ENCODE assay signal across 8 cellular contexts in the genomic region with DNA sequence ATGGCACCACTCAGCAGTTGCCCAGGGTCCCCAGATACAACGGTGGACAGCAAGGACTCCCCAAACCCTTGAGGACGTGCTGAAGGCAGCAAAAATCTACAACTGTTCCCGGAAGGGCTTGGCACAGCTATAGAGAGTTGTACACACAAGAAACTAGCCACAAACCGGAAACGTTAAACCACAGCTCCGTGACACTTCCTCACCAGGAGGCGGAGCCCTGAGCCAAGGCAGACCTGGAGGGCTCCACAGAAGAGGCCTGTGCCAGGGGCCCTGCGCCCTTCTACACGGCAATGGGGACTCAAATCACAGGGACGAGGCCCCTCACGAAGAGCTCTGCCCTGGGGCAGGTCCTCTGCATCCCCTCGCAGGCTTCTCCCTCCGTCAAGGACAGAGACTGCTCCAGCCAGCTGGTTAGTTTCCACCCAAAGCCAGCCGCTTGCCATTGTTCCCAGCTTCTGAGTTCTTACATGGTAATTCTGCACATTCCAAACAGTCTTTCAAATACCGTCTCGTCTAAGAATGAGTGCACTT.
A peak's percentile ranks its signal among the peaks of the same experiment; 100 is the strongest.
DNase-seq lines count a peak whose midpoint lies in the region; ATAC-seq and TF ChIP-seq lines count a peak whose summit lies in the region.

No MANE protein-coding gene starts in this region.

- no peak overlapping the region for H2AFZ ChIP-seq in mesenchymal stem cell (ENCODE audit: low read depth, low read length)

- peak overlapping the region; percentile 60 for H2BK15ac ChIP-seq in mesenchymal stem cell (ENCODE audit: low read depth, poor library complexity, severe bottlenecking)

- peak overlapping the region; percentile 47 to 57 for H3K4ac ChIP-seq in mesenchymal stem cell (ENCODE audit: low read depth in 1 of 2, low read length in 2 of 2)

- no peaks in the 10 kb centered on the region for H3K9me3 ChIP-seq in mesenchymal stem cell (ENCODE audit: control insufficient read depth, low read length)

- H3K36me3 ChIP-seq in mesenchymal stem cell (ENCODE audit: control insufficient read depth in 1 of 2, insufficient read depth in 2 of 2, low read depth in 1 of 2, low read length in 2 of 2) = no peaks in the 10 kb centered on the region

- ATAC-seq in GM21447 (IDR thresholded peaks at IDR 0.05; ENCODE audit: unreplicated experiment) (peak; percentile 89), activated B cell treated with CpG ODN at 0.5 μM for 24 hours (ENCODE audit: low read depth) (peak; percentile 96)

- peak overlapping the region; percentile 77 for H4K8ac ChIP-seq in mesenchymal stem cell (ENCODE audit: low read length)

- H3K4me1 Mint-ChIP-seq in CD14-positive monocyte (peaks cover 89% of the 10 kb centered on the region), IgD-negative memory B cell (peaks cover 35 to 44% (median 42%) of the 10 kb centered on the region in 3 donors), activated B cell treated with CpG ODN at 0.5 μM for 24 hours (peaks cover 59% of the 10 kb centered on the region)

- POLR2A ChIA-PET in activated B cell treated with CpG ODN at 0.5 μM for 24 hours (lab: Charles Lee) = interaction anchor here (0.8 to 2.1 kb wide), 10 partner anchors 26 to 759 kb away, joined by 3 to 14 read pairs (median 4); partner anchors contain the start of gene HDAC4

- no peak overlapping the region for H3K4me3 ChIP-seq in mesenchymal stem cell (ENCODE audit: insufficient read depth in 1 of 2, low read depth in 1 of 2, low read length in 2 of 2)

- H3K14ac ChIP-seq in mesenchymal stem cell (ENCODE audit: low read length in 2 of 2) = peak overlapping the region in 1 of 2 experiments; percentile 69

- H3K36me3 Mint-ChIP-seq in CD14-positive monocyte = peaks cover 35 to 37% of the 10 kb centered on the region in 2 donors
- peaks cover 4% of the 10 kb centered on the region for H3K36me3 Mint-ChIP-seq in IgD-negative memory B cell
- H3K36me3 Mint-ChIP-seq in activated B cell treated with CpG ODN at 0.5 μM for 24 hours (ENCODE audit: low read depth) = no peaks in the 10 kb centered on the region

- H3K27ac ChIP-seq in caudate nucleus (ENCODE audit: low read depth, low read length) = peak overlapping the region; percentile 20
- peak overlapping the region; percentile 35 for H3K27ac ChIP-seq in mesenchymal stem cell (ENCODE audit: low read length, poor library complexity, severe bottlenecking)

- H2BK12ac ChIP-seq in mesenchymal stem cell (ENCODE audit: low read length in 2 of 2) = peak overlapping the region in 1 of 2 experiments; percentile 79

- peak overlapping the region; percentile 92 to 96 for H3K4me3 Mint-ChIP-seq in CD14-positive monocyte
- peak overlapping the region; percentile 26 to 93 (median 85) for H3K4me3 Mint-ChIP-seq in IgD-negative memory B cell
- peak overlapping the region; percentile 73 for H3K4me3 Mint-ChIP-seq in activated B cell treated with CpG ODN at 0.5 μM for 24 hours

- no peak overlapping the region for H3K4me2 ChIP-seq in mesenchymal stem cell (ENCODE audit: low read length, poor library complexity, severe bottlenecking)

- CTCF ChIA-PET in activated B cell treated with CpG ODN at 0.5 μM for 24 hours (lab: Charles Lee) = interaction anchor here (0.6 to 2.9 kb wide), 18 partner anchors 9 to 725 kb away, joined by 3 to 25 read pairs (median 3); no protein-coding TSS in a partner anchor

- intact Hi-C loops in CD14-positive monocyte (cut with micrococcal nuclease) = loop anchor here (2.0 to 5.0 kb wide), 3 partner anchors 15 to 45 kb away; no protein-coding TSS in a partner anchor
- intact Hi-C loops in activated B cell treated with CpG ODN at 0.5 μM for 24 hours (cut with micrococcal nuclease) = loop anchor here (1.0 to 5.0 kb wide), 7 partner anchors 8 to 615 kb away; no protein-coding TSS in a partner anchor

- peak overlapping the region; percentile 2 for H2BK120ac ChIP-seq in mesenchymal stem cell (ENCODE audit: low read depth, low read length)

- peaks cover 0 to 5% (median 3%) of the 10 kb centered on the region in 3 donors for H3K27me3 Mint-ChIP-seq in CD14-positive monocyte (ENCODE audit: low read depth in 3 of 3)
- H3K27me3 Mint-ChIP-seq in IgD-negative memory B cell = peaks cover 66% of the 10 kb centered on the region
- peaks cover 55% of the 10 kb centered on the region for H3K27me3 Mint-ChIP-seq in activated B cell treated with CpG ODN at 0.5 μM for 24 hours

- peaks cover 41% of the 10 kb centered on the region for H3K4me1 ChIP-seq in mesenchymal stem cell (ENCODE audit: control insufficient read depth, insufficient read depth, low read depth, low read length)

- H3K9me3 Mint-ChIP-seq in CD14-positive monocyte = peaks cover 0 to 1% (median 0%) of the 10 kb centered on the region in 7 donors
- H3K9me3 Mint-ChIP-seq in IgD-negative memory B cell = no peaks in the 10 kb centered on the region
- no peaks in the 10 kb centered on the region for H3K9me3 Mint-ChIP-seq in activated B cell treated with CpG ODN at 0.5 μM for 24 hours

- no peak overlapping the region for H2AK5ac ChIP-seq in mesenchymal stem cell (ENCODE audit: low read length, severe bottlenecking)

- no peak overlapping the region for H3K9ac ChIP-seq in mesenchymal stem cell (ENCODE audit: low read length)

- H3K23ac ChIP-seq in mesenchymal stem cell (ENCODE audit: low read length in 2 of 2) = no peak overlapping the region

- DNase-seq in CD14-positive monocyte (ENCODE audit: low spot score) (peak; percentile 92), activated B cell treated with CpG ODN at 0.5 μM for 24 hours (peak; percentile 75), caudate nucleus (lab: John Stamatoyannopoulos, UW) (peak in 3 of 61 donors; percentile 20 to 45 (median 43)), mesenchymal stem cell (peak; percentile 67), DMS53 (lab: John Stamatoyannopoulos, UW) (no peak)
- peak; percentile 82 for DNase-seq in stimulated activated CD8-positive, alpha-beta memory T cell treated with anti-CD3 and anti-CD28 coated beads, Interleukin-4, amount 100 ng/mL, for 24 hours (ENCODE audit: low read depth)

- H4K91ac ChIP-seq in mesenchymal stem cell (ENCODE audit: low read length) = no peak overlapping the region

- peak overlapping the region; percentile 97 to 100 (median 99) for H3K27ac Mint-ChIP-seq in CD14-positive monocyte
- peak overlapping the region; percentile 23 to 92 (median 89) for H3K27ac Mint-ChIP-seq in IgD-negative memory B cell
- peak overlapping the region; percentile 44 for H3K27ac Mint-ChIP-seq in activated B cell treated with CpG ODN at 0.5 μM for 24 hours

- peak; percentile 68 for TF ChIP-seq CTCF in CD14-positive monocyte (IDR thresholded peaks at IDR 0.05)
- TF ChIP-seq CTCF in activated B cell treated with CpG ODN at 0.5 μM for 24 hours (IDR thresholded peaks at IDR 0.05) = no peak

- peaks cover 72% of the 10 kb centered on the region for H3K79me1 ChIP-seq in mesenchymal stem cell (replicated peaks; ENCODE audit: low read length, poor library complexity, severe bottlenecking)

- peak overlapping the region; percentile 9 to 44 for H3K18ac ChIP-seq in mesenchymal stem cell (ENCODE audit: low read depth in 1 of 2, low read length in 2 of 2)

- 60% methylated on average over 16 of the region's 16 CpGs for WGBS in mesenchymal stem cell

- H2BK5ac ChIP-seq in mesenchymal stem cell (ENCODE audit: low read depth, low read length, poor library complexity, severe bottlenecking) = no peak overlapping the region

- H3K27me3 ChIP-seq in mesenchymal stem cell (ENCODE audit: control insufficient read depth in 1 of 2, insufficient read depth in 1 of 2, low read length in 2 of 2) = no peaks in the 10 kb centered on the region

Comparison
In these comparisons a context has a peak if more than half of its experiments do, and no peak if none do; other contexts are left out.
1. H3K27ac Mint-ChIP-seq: peak in every context shown above with its lines; median percentile 99 in CD14-positive monocyte; 89 in IgD-negative memory B cell; 44 in activated B cell treated with CpG ODN at 0.5 μM for 24 hours.